In the genomic region with DNA sequence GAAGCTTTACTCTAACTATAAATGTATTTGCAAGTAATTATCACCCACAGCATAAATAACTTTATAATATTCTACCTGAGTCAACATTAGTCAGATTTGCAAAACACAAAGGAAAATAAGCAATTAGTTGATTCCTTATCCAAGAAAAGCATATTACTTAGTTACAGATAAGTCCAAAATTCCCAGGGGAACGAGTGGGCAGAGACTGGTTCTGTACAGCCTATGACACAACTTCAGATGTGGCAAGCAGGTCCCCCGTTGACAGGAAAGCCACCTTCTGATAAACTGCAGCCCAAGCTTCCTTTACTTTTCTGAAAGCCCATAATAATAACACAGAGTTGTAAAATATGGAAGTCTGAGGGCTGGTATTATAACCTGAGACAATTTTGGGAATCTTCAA, we compare ENCODE assay signal across 16 cellular contexts.
DNase-seq lines count a peak whose midpoint lies in the region; ATAC-seq, FAIRE-seq and TF ChIP-seq lines count a peak whose summit lies in the region.
"Had no signal": no experiment of that assay in that cellular context is flagged by ENCODE, and none has a peak within 500 bp of the region (broad histone marks: within the 10 kb centered on the region; RNA-seq: fewer than 3 reads in every experiment).

No MANE protein-coding gene starts in this region.

- peak overlapping the region; percentile 69 for H3K27ac ChIP-seq in astrocyte (ENCODE audit: low read depth, low read length)

- H3K4me3 ChIP-seq in BE2C (ENCODE audit: low read depth, low read length) (no peak overlapping the region), astrocyte (ENCODE audit: insufficient read depth, low read depth, low read length) (no peak overlapping the region), fibroblast of the aortic adventitia (ENCODE audit: low read depth, low read length) (no peak overlapping the region)

- H3K9me3 ChIP-seq in BE2C = no peaks in the 10 kb centered on the region
- no peaks in the 10 kb centered on the region for H3K9me3 ChIP-seq in astrocyte (ENCODE audit: insufficient read depth, low read depth, low read length)

- no peaks in the 10 kb centered on the region for H3K36me3 ChIP-seq in BE2C
- no peaks in the 10 kb centered on the region for H3K36me3 ChIP-seq in astrocyte (ENCODE audit: insufficient read depth, low read length)

- H3K9me3 Mint-ChIP-seq in astrocyte (ENCODE audit: unreplicated experiment) = no peaks in the 10 kb centered on the region
- H3K9me3 Mint-ChIP-seq in glutamatergic neuron (ENCODE audit: unreplicated experiment) = peaks cover 1% of the 10 kb centered on the region

- peak overlapping the region; percentile 30 for H3K4me2 ChIP-seq in astrocyte (ENCODE audit: low read length)

- H3K36me3 Mint-ChIP-seq in astrocyte (ENCODE audit: low read depth, unreplicated experiment) = no peaks in the 10 kb centered on the region
- no peaks in the 10 kb centered on the region for H3K36me3 Mint-ChIP-seq in glutamatergic neuron (ENCODE audit: unreplicated experiment)

- H3K79me2 ChIP-seq in astrocyte (ENCODE audit: insufficient read depth, low read length) = no peaks in the 10 kb centered on the region

- no peak for TF ChIP-seq CTCF in BE2C (IDR thresholded peaks at IDR 0.05; ENCODE audit: low read depth, low read length)
- no peak for TF ChIP-seq CTCF in astrocyte (IDR thresholded peaks at IDR 0.05; ENCODE audit: insufficient read depth, low read depth, low read length)
- TF ChIP-seq CTCF in fibroblast of the aortic adventitia (IDR thresholded peaks at IDR 0.05; ENCODE audit: insufficient read depth, low read length) = no peak
- no peak for TF ChIP-seq CTCF in glutamatergic neuron (IDR thresholded peaks at IDR 0.05; ENCODE audit: partially characterized antibody, unreplicated experiment)

- H2AFZ ChIP-seq in astrocyte (ENCODE audit: low read depth, low read length) = no peak overlapping the region

- H3K4me3 Mint-ChIP-seq in astrocyte (ENCODE audit: unreplicated experiment) = no peak overlapping the region
- no peak overlapping the region for H3K4me3 Mint-ChIP-seq in glutamatergic neuron (ENCODE audit: unreplicated experiment)

- FAIRE-seq in astrocyte (lab: Jason Lieb, UNC) = peak; percentile 58
- FAIRE-seq: HepG2 had no signal

- DNase-seq in BE2C (peak; percentile 35), LHCN-M2 (ENCODE audit: low read depth) (peak; percentile 70), astrocyte (ENCODE audit: low read depth) (peak; percentile 57), fibroblast of the aortic adventitia (ENCODE audit: low read depth) (peak; percentile 35), glutamatergic neuron (no peak), NCI-H524 (lab: John Stamatoyannopoulos, UW) (no peak)
- DNase-seq: C1 segment of cervical spinal cord, GOT3, KG1, NCI-H187, NCI-H748 treated with DMSO at 0.1 percent for 48 hours had no signal

- peaks cover 8% of the 10 kb centered on the region for H3K4me1 Mint-ChIP-seq in astrocyte (ENCODE audit: low read depth, unreplicated experiment)
- peaks cover 8% of the 10 kb centered on the region for H3K4me1 Mint-ChIP-seq in glutamatergic neuron (ENCODE audit: low read depth, unreplicated experiment)

- peaks cover 13% of the 10 kb centered on the region for H3K4me1 ChIP-seq in BE2C
- peaks cover 10% of the 10 kb centered on the region for H3K4me1 ChIP-seq in astrocyte (ENCODE audit: insufficient read depth, low read length)

- no peak overlapping the region for H3K27ac Mint-ChIP-seq in astrocyte (ENCODE audit: unreplicated experiment)
- H3K27ac Mint-ChIP-seq in glutamatergic neuron (ENCODE audit: unreplicated experiment) = no peak overlapping the region

- ATAC-seq in HG02571 (IDR thresholded peaks at IDR 0.05; ENCODE audit: unreplicated experiment) = no peak
- ATAC-seq in HG03469 (IDR thresholded peaks at IDR 0.05; ENCODE audit: unreplicated experiment) = no peak
- ATAC-seq: HepG2, Panc1, Right ventricle myocardium inferior had no signal

- no peaks in the 10 kb centered on the region for H3K27me3 ChIP-seq in BE2C
- H3K27me3 ChIP-seq in astrocyte (ENCODE audit: insufficient read depth, low read length) = no peaks in the 10 kb centered on the region

- H4K20me1 ChIP-seq in astrocyte (ENCODE audit: insufficient read depth, low read length) = no peaks in the 10 kb centered on the region

- no peaks in the 10 kb centered on the region for H3K27me3 Mint-ChIP-seq in astrocyte (ENCODE audit: low read depth, unreplicated experiment)
- no peaks in the 10 kb centered on the region for H3K27me3 Mint-ChIP-seq in glutamatergic neuron (ENCODE audit: unreplicated experiment)

- H3K9ac ChIP-seq in astrocyte (ENCODE audit: low read length) = peak overlapping the region; percentile 43

Comparison
In these comparisons a context has a peak if more than half of its experiments do, and no peak if none do; other contexts are left out.
1. DNase-seq: peak in BE2C (single experiment), LHCN-M2 (single experiment), astrocyte (single experiment) and fibroblast of the aortic adventitia (single experiment); none in glutamatergic neuron (single experiment) and NCI-H524 (0 of 2).